Comparison of ENCODE assay signal across 13 cellular contexts in genomic region chr1:225915538-225915991, GRCh38. TPM values are rescaled to one million over a fixed set of nuclear protein-coding genes. Genes with fewer than 3 reads are reported as not detected.
DNase-seq lines count a peak whose midpoint lies in the region; ATAC-seq and TF ChIP-seq lines count a peak whose summit lies in the region.
"Had no signal": no experiment of that assay in that cellular context is flagged by ENCODE, and none has a peak within 500 bp of the region (broad histone marks: within the 10 kb centered on the region; RNA-seq: fewer than 3 reads in every experiment).

No MANE protein-coding gene starts in this region.

- no peaks in the 10 kb centered on the region for H3K27me3 Mint-ChIP-seq in activated T-cell treated with anti-CD3 and anti-CD28 coated beads, Interleukin-2, amount 50 U/mL, for 72 hours (ENCODE audit: low read depth)
- H3K27me3 Mint-ChIP-seq in central memory CD8-positive, alpha-beta T cell = no peaks in the 10 kb centered on the region
- H3K27me3 Mint-ChIP-seq in type B pancreatic cell = peaks cover 3% of the 10 kb centered on the region

- no peak overlapping the region for H3K4me3 ChIP-seq in effector memory CD4-positive, alpha-beta T cell (ENCODE audit: insufficient read depth, low read depth, low read length, poor library complexity, severe bottlenecking)
- H3K4me3 ChIP-seq: prostate gland, testis had no signal

- no peak for DNase-seq in activated T-cell treated with anti-CD3 and anti-CD28 coated beads, Interleukin-2, amount 50 U/mL, for 72 hours
- DNase-seq in activated T-cell treated with anti-CD3 and anti-CD28 coated beads, Interleukin-2, amount 50 U/mL, for 48 hours = no peak
- DNase-seq in NCI-H2227 (lab: John Stamatoyannopoulos, UW; ENCODE audit: unreplicated experiment) = peak; percentile 24
- DNase-seq in central memory CD8-positive, alpha-beta T cell (ENCODE audit: low spot score in 2 of 2) = no peak
- DNase-seq in type B pancreatic cell (ENCODE audit: extremely low spot score, unreplicated experiment) = no peak
- no peak for DNase-seq in effector memory CD4-positive, alpha-beta T cell
- no peak for DNase-seq in Kasumi-1 (lab: John Stamatoyannopoulos, UW)
- DNase-seq: activated naive CD4-positive, alpha-beta T cell treated with anti-CD3 and anti-CD28 coated beads for 36 hours; central memory CD4-positive, alpha-beta T cell; DND-41; testis had no signal

- TF ChIP-seq CTCF in type B pancreatic cell (conservative IDR thresholded peaks at IDR 0.05) = no peak

- H3K4me1 ChIP-seq in effector memory CD4-positive, alpha-beta T cell (ENCODE audit: control insufficient read depth, insufficient read depth, low read length, poor library complexity, severe bottlenecking) = no peaks in the 10 kb centered on the region
- H3K4me1 ChIP-seq: prostate gland, testis had no signal

- no peaks in the 10 kb centered on the region for H3K9me3 ChIP-seq in effector memory CD4-positive, alpha-beta T cell (ENCODE audit: control insufficient read depth, low read length)
- H3K9me3 ChIP-seq: prostate gland, testis had no signal

- H3K36me3 Mint-ChIP-seq in activated T-cell treated with anti-CD3 and anti-CD28 coated beads, Interleukin-2, amount 50 U/mL, for 72 hours (ENCODE audit: insufficient read depth in 2 of 2) = peaks cover 5 to 9% of the 10 kb centered on the region in 2 donors
- peaks cover 9% of the 10 kb centered on the region for H3K36me3 Mint-ChIP-seq in central memory CD8-positive, alpha-beta T cell (ENCODE audit: insufficient read depth)
- H3K36me3 Mint-ChIP-seq in type B pancreatic cell = peaks cover 19% of the 10 kb centered on the region

- H3K4me3 Mint-ChIP-seq in activated T-cell treated with anti-CD3 and anti-CD28 coated beads, Interleukin-2, amount 50 U/mL, for 72 hours = no peak overlapping the region
- H3K4me3 Mint-ChIP-seq in central memory CD8-positive, alpha-beta T cell = no peak overlapping the region
- H3K4me3 Mint-ChIP-seq in type B pancreatic cell = no peak overlapping the region
- H3K4me3 Mint-ChIP-seq: activated naive CD4-positive, alpha-beta T cell treated with anti-CD3 and anti-CD28 coated beads for 36 hours had no signal

- peak overlapping the region; percentile 17 for H3K27ac Mint-ChIP-seq in activated T-cell treated with anti-CD3 and anti-CD28 coated beads, Interleukin-2, amount 50 U/mL, for 72 hours
- peak overlapping the region; percentile 8 for H3K27ac Mint-ChIP-seq in central memory CD8-positive, alpha-beta T cell (ENCODE audit: low read depth)
- peak overlapping the region; percentile 22 for H3K27ac Mint-ChIP-seq in type B pancreatic cell
- H3K27ac Mint-ChIP-seq: activated naive CD4-positive, alpha-beta T cell treated with anti-CD3 and anti-CD28 coated beads for 36 hours had no signal

- H3K36me3 ChIP-seq in effector memory CD4-positive, alpha-beta T cell (ENCODE audit: control insufficient read depth, insufficient read depth, low read length) = peaks cover 7% of the 10 kb centered on the region
- H3K36me3 ChIP-seq: prostate gland had no signal

- no peak for ATAC-seq in activated T-cell treated with anti-CD3 and anti-CD28 coated beads, Interleukin-2, amount 50 U/mL, for 72 hours (replicated peaks in 1 of 2)
- no peak for ATAC-seq in central memory CD8-positive, alpha-beta T cell (replicated peaks; ENCODE audit: extremely low read depth, poor library complexity, severe bottlenecking)
- ATAC-seq in HG03521 (IDR thresholded peaks at IDR 0.05; ENCODE audit: unreplicated experiment) = no peak

- peaks cover 17% of the 10 kb centered on the region for H3K4me1 Mint-ChIP-seq in activated T-cell treated with anti-CD3 and anti-CD28 coated beads, Interleukin-2, amount 50 U/mL, for 72 hours (ENCODE audit: low read depth)
- H3K4me1 Mint-ChIP-seq in central memory CD8-positive, alpha-beta T cell = peaks cover 29% of the 10 kb centered on the region
- H3K4me1 Mint-ChIP-seq in type B pancreatic cell (ENCODE audit: unreplicated experiment) = peaks cover 17% of the 10 kb centered on the region

- no peaks in the 10 kb centered on the region for H3K27me3 ChIP-seq in effector memory CD4-positive, alpha-beta T cell (replicated peaks; ENCODE audit: control insufficient read depth, insufficient read depth, low read length, poor library complexity, severe bottlenecking)
- H3K27me3 ChIP-seq: testis had no signal

- no peaks in the 10 kb centered on the region for H3K9me3 Mint-ChIP-seq in activated T-cell treated with anti-CD3 and anti-CD28 coated beads, Interleukin-2, amount 50 U/mL, for 72 hours
- H3K9me3 Mint-ChIP-seq in central memory CD8-positive, alpha-beta T cell = no peaks in the 10 kb centered on the region
- H3K9me3 Mint-ChIP-seq in type B pancreatic cell = no peaks in the 10 kb centered on the region
- H3K9me3 Mint-ChIP-seq: activated naive CD4-positive, alpha-beta T cell treated with anti-CD3 and anti-CD28 coated beads for 36 hours had no signal

- H3K27ac ChIP-seq in effector memory CD4-positive, alpha-beta T cell (ENCODE audit: insufficient read depth, low read length, poor library complexity, severe bottlenecking) = no peak overlapping the region
- H3K27ac ChIP-seq: prostate gland, testis had no signal

RNA-seq across cellular contexts. Expression of gene PYCR2, which starts 8.5 kb away (rescaled TPM):
- total RNA-seq in activated T-cell treated with anti-CD3 and anti-CD28 coated beads, Interleukin-2, amount 50 U/mL, for 72 hours = 100 to 1,000 TPM; 144 to 152 TPM
- 37.8 and 46.7 TPM in 2 replicates for total RNA-seq in type B pancreatic cell (ENCODE audit: low replicate concordance)

RNA-seq across cellular contexts. Expression of gene LEFTY2, which starts 25.5 kb away (rescaled TPM):
- total RNA-seq in activated T-cell treated with anti-CD3 and anti-CD28 coated beads, Interleukin-2, amount 50 U/mL, for 72 hours = not detected
- total RNA-seq in type B pancreatic cell (ENCODE audit: low replicate concordance) = not detected in 2 replicates

RNA-seq across cellular contexts. Expression of gene LEFTY1, which starts 26.6 kb away (rescaled TPM):
- total RNA-seq in activated T-cell treated with anti-CD3 and anti-CD28 coated beads, Interleukin-2, amount 50 U/mL, for 72 hours = not detected
- total RNA-seq in type B pancreatic cell (ENCODE audit: low replicate concordance) = 0.29 and 0.31 TPM in 2 replicates

RNA-seq across cellular contexts. Expression of gene TMEM63A, which starts 33.4 kb away (rescaled TPM):
- total RNA-seq in activated T-cell treated with anti-CD3 and anti-CD28 coated beads, Interleukin-2, amount 50 U/mL, for 72 hours = 10 to 100 TPM; 44.9 to 49.7 TPM
- total RNA-seq in type B pancreatic cell (ENCODE audit: low replicate concordance) = 63.3 and 78.0 TPM in 2 replicates
